Comparison of ENCODE assay signal across 10 cellular contexts in genomic region chr5:141051526-141051876, GRCh38. TPM values are rescaled to one million over a fixed set of nuclear protein-coding genes. Genes with fewer than 3 reads are reported as not detected.
A peak's percentile ranks its signal among the peaks of the same experiment; 100 is the strongest.
DNase-seq lines count a peak whose midpoint lies in the region; ATAC-seq and TF ChIP-seq lines count a peak whose summit lies in the region.
"Had no signal": no experiment of that assay in that cellular context is flagged by ENCODE, and none has a peak within 500 bp of the region (broad histone marks: within the 10 kb centered on the region; RNA-seq: fewer than 3 reads in every experiment).

No MANE protein-coding gene starts in this region.

- peaks cover 0 to 28% (median 0%) of the 10 kb centered on the region in 8 donors for H3K9me3 ChIP-seq in spleen

- POLR2A ChIA-PET in GM10248 (lab: Yijun Ruan, JAX) = no interaction called here

- H3K27ac ChIP-seq in spleen = no peak overlapping the region

- H3K27me3 ChIP-seq in spleen (replicated peaks in 1 of 7) = peaks cover 0 to 67% (median 7%) of the 10 kb centered on the region in 7 donors

- TF ChIP-seq CTCF in spleen (IDR thresholded peaks at IDR 0.05 in 8 of 11, conservative IDR thresholded peaks at IDR 0.05 in 3 of 11) = no peak
- TF ChIP-seq CTCF in GM10248 (IDR thresholded peaks at IDR 0.05; ENCODE audit: control extremely low read depth, extremely low read depth, low read depth, missing control alignments) = no peak

- peaks cover 4% of the 10 kb centered on the region for H3K4me1 Mint-ChIP-seq in activated naive CD8-positive, alpha-beta T cell treated with anti-CD3 and anti-CD28 coated beads for 36 hours

- no peak for TF ChIP-seq POLR2A in spleen (IDR thresholded peaks at IDR 0.05)

- H3K27ac Mint-ChIP-seq in activated naive CD8-positive, alpha-beta T cell treated with anti-CD3 and anti-CD28 coated beads for 36 hours = no peak overlapping the region
- H3K27ac Mint-ChIP-seq: dendritic cell treated with granulocyte-macrophage colony-stimulating factor and Interleukin-4, amounts not matched to agents 40 ng/mL and 50 ng/mL, for 4 days had no signal

- peaks cover 55% of the 10 kb centered on the region for H3K27me3 Mint-ChIP-seq in activated naive CD8-positive, alpha-beta T cell treated with anti-CD3 and anti-CD28 coated beads for 36 hours

- CTCF ChIA-PET in GM10248 (lab: Yijun Ruan, JAX) = interaction anchor here (1.5 kb wide), 1 partner anchor 16 kb away, joined by 4 read pairs; no protein-coding TSS in a partner anchor

- ATAC-seq in HG02884 (IDR thresholded peaks at IDR 0.05; ENCODE audit: unreplicated experiment) (no peak), HG02678 (IDR thresholded peaks at IDR 0.05; ENCODE audit: unreplicated experiment) (no peak)

- H3K4me1 ChIP-seq in spleen = no peaks in the 10 kb centered on the region

- peaks cover 9% of the 10 kb centered on the region for H3K9me3 Mint-ChIP-seq in activated naive CD8-positive, alpha-beta T cell treated with anti-CD3 and anti-CD28 coated beads for 36 hours

- H3K4me3 ChIP-seq in spleen = peak overlapping the region; percentile 21 to 64 (median 31)

- no peaks in the 10 kb centered on the region for H3K36me3 ChIP-seq in spleen

- peak overlapping the region; percentile 56 for H3K4me3 Mint-ChIP-seq in activated naive CD8-positive, alpha-beta T cell treated with anti-CD3 and anti-CD28 coated beads for 36 hours
- H3K4me3 Mint-ChIP-seq: dendritic cell treated with granulocyte-macrophage colony-stimulating factor and Interleukin-4, amounts not matched to agents 40 ng/mL and 50 ng/mL, for 4 days had no signal

- intact Hi-C loops in spleen (cut with DNase I; ENCODE audit: low total_unique reads) = no loop called here

- whole genome bisulfite sequencing in spleen, 5 donors = 11 to 30% (median 17%) methylated on average over 13 to 19 of the region's 19 CpGs

- DNase-seq in NCI-H1417 (lab: John Stamatoyannopoulos, UW) (peak; percentile 48 to 64 (median 60)), NCI-H1417 treated with DMSO at 0.1 percent for 48 hours (lab: John Stamatoyannopoulos, UW) (no peak), islet precursor cell (peak; percentile 59), spleen (no peak), GM10248 (ENCODE audit: extremely low spot score) (no peak)
- DNase-seq in activated naive CD8-positive, alpha-beta T cell treated with anti-CD3 and anti-CD28 coated beads for 36 hours = no peak

- no peaks in the 10 kb centered on the region for H3K36me3 Mint-ChIP-seq in activated naive CD8-positive, alpha-beta T cell treated with anti-CD3 and anti-CD28 coated beads for 36 hours

RNA-seq across cellular contexts. Expression of gene PCDHB1, which starts 0.3 kb away (rescaled TPM):
- total RNA-seq in activated naive CD8-positive, alpha-beta T cell treated with anti-CD3 and anti-CD28 coated beads for 36 hours = not detected
- total RNA-seq in spleen = not detected
- not detected for polyA plus RNA-seq in spleen
- total RNA-seq: T-helper 1 cell treated with Interleukin-12 subunit alpha and Interleukin-12 subunit beta and Interleukin-4 antibody, amounts not matched to agents 30 ng/mL and 1 ng/mL, for 36 hours had no signal

RNA-seq across cellular contexts. Expression of gene PCDHB2, which starts 42.9 kb away (rescaled TPM):
- total RNA-seq in activated naive CD8-positive, alpha-beta T cell treated with anti-CD3 and anti-CD28 coated beads for 36 hours = not detected
- total RNA-seq in spleen = 1 to 10 TPM in 6 of 7 donors, under 1 TPM in 1; 0.98 to 2.0 (median 1.5) TPM
- under 1 TPM; 0.12 to 0.29 (median 0.13) TPM for polyA plus RNA-seq in spleen
- total RNA-seq: T-helper 1 cell treated with Interleukin-12 subunit alpha and Interleukin-12 subunit beta and Interleukin-4 antibody, amounts not matched to agents 30 ng/mL and 1 ng/mL, for 36 hours had no signal

RNA-seq across cellular contexts. Expression of gene PCDHB3, which starts 48.8 kb away (rescaled TPM):
- total RNA-seq in activated naive CD8-positive, alpha-beta T cell treated with anti-CD3 and anti-CD28 coated beads for 36 hours = not detected
- total RNA-seq in spleen = 1 to 10 TPM in 4 of 7 donors, under 1 TPM in 3; 0.34 to 3.1 (median 1.1) TPM
- polyA plus RNA-seq in spleen = under 1 TPM in 2 of 3 donors, not detected in 1; 0.08 to 0.26 TPM
- total RNA-seq: T-helper 1 cell treated with Interleukin-12 subunit alpha and Interleukin-12 subunit beta and Interleukin-4 antibody, amounts not matched to agents 30 ng/mL and 1 ng/mL, for 36 hours had no signal

Comparison
In these comparisons a context has a peak if more than half of its experiments do, and no peak if none do; other contexts are left out.
1. DNase-seq: peak in NCI-H1417 (3 of 3) and islet precursor cell (single experiment); none in NCI-H1417 treated with DMSO at 0.1 percent for 48 hours (single experiment), activated naive CD8-positive, alpha-beta T cell treated with anti-CD3 and anti-CD28 coated beads for 36 hours (single experiment), spleen (single experiment) and GM10248 (single experiment).